Comparison of ENCODE assay signal across 8 cellular contexts in the genomic region with DNA sequence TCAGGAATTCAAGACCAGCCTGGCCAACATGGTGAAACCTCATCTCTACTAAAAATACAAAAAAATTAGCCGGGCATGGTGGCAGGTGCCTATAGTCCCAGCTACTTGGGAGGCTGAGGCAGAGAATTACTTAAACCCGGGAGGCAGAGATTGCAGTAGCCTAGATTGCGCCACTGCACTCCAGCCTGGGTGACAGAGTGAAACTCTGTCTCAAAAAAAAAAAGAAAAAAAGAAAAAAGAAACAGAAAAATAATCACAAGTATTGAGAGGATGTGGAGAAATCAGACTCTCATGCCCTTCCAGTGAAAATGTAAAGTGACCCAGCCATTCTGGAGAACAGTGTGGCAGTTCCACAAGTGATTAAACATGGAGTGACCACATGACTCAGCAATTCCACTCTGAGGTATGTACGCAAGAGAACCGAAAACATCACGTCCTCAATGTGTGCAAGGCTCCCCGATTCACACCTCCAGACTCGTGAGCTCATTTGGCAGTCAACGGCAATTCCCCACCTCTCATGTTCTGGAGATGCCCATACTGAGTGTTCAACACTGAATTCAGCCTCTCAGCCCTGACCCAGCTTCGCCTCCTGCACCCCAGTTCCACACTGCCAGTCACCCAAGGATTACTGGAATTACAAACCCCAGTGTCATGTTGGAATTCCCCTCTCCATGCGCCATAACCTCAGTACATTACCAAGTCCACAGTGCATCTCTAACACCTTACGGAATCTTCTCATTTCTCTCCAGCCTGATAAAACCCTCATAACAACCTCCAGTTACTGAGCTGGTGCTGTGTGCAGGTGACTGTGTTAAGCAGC. TPM values are rescaled to one million over a fixed set of nuclear protein-coding genes. Genes with fewer than 3 reads are reported as not detected.
DNase-seq lines count a peak whose midpoint lies in the region; ATAC-seq and TF ChIP-seq lines count a peak whose summit lies in the region.

No MANE protein-coding gene starts in this region.

- no peak overlapping the region for H3K27ac ChIP-seq in Peyer's patch

- H3K9me3 ChIP-seq in Caco-2 (no peaks in the 10 kb centered on the region), Peyer's patch (no peaks in the 10 kb centered on the region)

- H3K27me3 ChIP-seq in Caco-2 (replicated peaks; ENCODE audit: control insufficient read depth, insufficient read depth, low read length) (no peaks in the 10 kb centered on the region), Peyer's patch (no peaks in the 10 kb centered on the region)

- no peaks in the 10 kb centered on the region for H3K36me3 ChIP-seq in Caco-2 (ENCODE audit: control insufficient read depth, insufficient read depth, low read length)
- H3K36me3 ChIP-seq in Peyer's patch, result peaks cover 0 to 24% (median 0%) of the 10 kb centered on the region in 3 donors

- no peak for TF ChIP-seq CTCF in Caco-2 (IDR thresholded peaks at IDR 0.05; ENCODE audit: insufficient read depth in 1 of 2, low read depth in 1 of 2, low read length in 1 of 2, severe bottlenecking in 1 of 2, unreplicated experiment in 1 of 2)
- TF ChIP-seq CTCF in fibroblast of pulmonary artery (IDR thresholded peaks at IDR 0.05; ENCODE audit: low read length, missing control alignments), result no peak
- TF ChIP-seq CTCF in type B pancreatic cell (conservative IDR thresholded peaks at IDR 0.05), result no peak
- no peak for TF ChIP-seq CTCF in Peyer's patch (IDR thresholded peaks at IDR 0.05)

- H3K4me1 Mint-ChIP-seq in Caco-2 (ENCODE audit: low read depth, unreplicated experiment) (peaks cover 8% of the 10 kb centered on the region), type B pancreatic cell (ENCODE audit: unreplicated experiment) (peaks cover 18% of the 10 kb centered on the region)

- H3K4me3 ChIP-seq in Caco-2 (ENCODE audit: low read depth, low read length) (no peak overlapping the region), fibroblast of pulmonary artery (replicated peaks; ENCODE audit: low read depth, low read length) (no peak overlapping the region), Peyer's patch (no peak overlapping the region)

- peaks cover 5% of the 10 kb centered on the region for H3K36me3 Mint-ChIP-seq in Caco-2 (ENCODE audit: insufficient read depth, unreplicated experiment)
- H3K36me3 Mint-ChIP-seq in type B pancreatic cell, result peaks cover 10% of the 10 kb centered on the region

- H3K4me1 ChIP-seq in Caco-2, result peaks cover 12% of the 10 kb centered on the region
- no peaks in the 10 kb centered on the region for H3K4me1 ChIP-seq in Peyer's patch

- intact Hi-C loops in Caco-2 (cut with micrococcal nuclease; ENCODE audit: unreplicated experiment), result no loop called here

- H3K4me3 Mint-ChIP-seq in Caco-2 (ENCODE audit: unreplicated experiment), result no peak overlapping the region
- H3K4me3 Mint-ChIP-seq in type B pancreatic cell, result peak overlapping the region; percentile 48

- H3K27ac Mint-ChIP-seq in Caco-2 (ENCODE audit: unreplicated experiment) (peak overlapping the region; percentile 73), type B pancreatic cell (peak overlapping the region; percentile 68)

- POLR2A ChIA-PET in Caco-2 (lab: Charles Lee), result interaction anchor here (0.8 kb wide), 1 partner anchor 9 kb away, joined by 3 read pairs; no protein-coding TSS in a partner anchor

- TF ChIP-seq POLR2A in Peyer's patch (IDR thresholded peaks at IDR 0.05), result no peak

- no peaks in the 10 kb centered on the region for H3K27me3 Mint-ChIP-seq in Caco-2 (ENCODE audit: insufficient read depth, unreplicated experiment)
- H3K27me3 Mint-ChIP-seq in type B pancreatic cell, result no peaks in the 10 kb centered on the region

- DNase-seq in Caco-2 (no peak), NOMO-1 treated with dmso at 0.1 percent for 144 hours (lab: John Stamatoyannopoulos, UW; ENCODE audit: unreplicated experiment) (peak; percentile 9), fibroblast of pulmonary artery (ENCODE audit: low read depth) (peak; percentile 25), type B pancreatic cell (ENCODE audit: extremely low spot score, unreplicated experiment) (no peak), NCI-H2029 (lab: John Stamatoyannopoulos, UW) (no peak), NCI-H1436 treated with DMSO at 0.1 percent for 48 hours (lab: John Stamatoyannopoulos, UW) (no peak), Peyer's patch (no peak)

- CTCF ChIA-PET in Caco-2 (lab: Charles Lee), result interaction anchor here (0.9 to 1.3 kb wide), 2 partner anchors 9 kb away, joined by 3 to 5 read pairs; no protein-coding TSS in a partner anchor

- H3K9me3 Mint-ChIP-seq in Caco-2 (ENCODE audit: unreplicated experiment), result no peaks in the 10 kb centered on the region
- no peaks in the 10 kb centered on the region for H3K9me3 Mint-ChIP-seq in type B pancreatic cell

- peak; percentile 81 for ATAC-seq in GM21526 (IDR thresholded peaks at IDR 0.05; ENCODE audit: low FRiP score, unreplicated experiment)

- BruUV-seq in Caco-2 (replicated peaks; lab: Mats Ljungman, UMichigan), result no TSS peak

RNA-seq across cellular contexts. Expression of a gene that starts 21.1 kb away (rescaled TPM):
- 11.5 and 14.1 TPM in 2 replicates for total RNA-seq in Caco-2 (2022)
- 34.0 and 43.8 TPM in 2 replicates for total RNA-seq in type B pancreatic cell (ENCODE audit: low replicate concordance)
- 10 to 100 TPM; 17.2 to 95.7 (median 43.7) TPM for total RNA-seq in Peyer's patch

RNA-seq across cellular contexts. Expression of a gene that starts 21.1 kb away (rescaled TPM):
- 22.3 and 23.4 TPM in 2 replicates for total RNA-seq in Caco-2 (2022)
- total RNA-seq in type B pancreatic cell (ENCODE audit: low replicate concordance), result 32.3 and 33.5 TPM in 2 replicates
- 10 to 100 TPM; 16.8 to 31.6 (median 28.1) TPM for total RNA-seq in Peyer's patch

Comparison
In these comparisons a context has a peak if more than half of its experiments do, and no peak if none do; other contexts are left out.
1. DNase-seq: peak in NOMO-1 treated with dmso at 0.1 percent for 144 hours (single experiment) and fibroblast of pulmonary artery (single experiment); none in Caco-2 (0 of 2), type B pancreatic cell (single experiment), NCI-H2029 (single experiment), NCI-H1436 treated with DMSO at 0.1 percent for 48 hours (single experiment) and Peyer's patch (0 of 3).